ENCODE assay signal across 12 cellular contexts in genomic region chr6:113758725-113759576, GRCh38.
DNase-seq lines count a peak whose midpoint lies in the region; ATAC-seq, FAIRE-seq and TF ChIP-seq lines count a peak whose summit lies in the region.
"Had no signal": no experiment of that assay in that cellular context is flagged by ENCODE, and none has a peak within 500 bp of the region (broad histone marks: within the 10 kb centered on the region; RNA-seq: fewer than 3 reads in every experiment).

No MANE protein-coding gene starts in this region.

- DNase-seq in A549 (ENCODE audit: low read depth in 1 of 2, low spot score in 1 of 2) (no peak), foreskin keratinocyte (no peak), superior temporal gyrus (ENCODE audit: extremely low spot score) (no peak), NCI-H82 (lab: John Stamatoyannopoulos, UW) (no peak), NCI-H748 treated with DMSO at 0.1 percent for 48 hours (lab: John Stamatoyannopoulos, UW) (no peak)
- DNase-seq: NCI-H2171; ovary; SHP77 treated with DMSO at 0.1 percent for 48 hours; stimulated activated CD4-positive, alpha-beta T cell treated with anti-CD3 and anti-CD28 coated beads, Interleukin-2, amount 100 ng/mL, for 24 hours had no signal

- no peak for TF ChIP-seq POLR2A in A549 (IDR thresholded peaks at IDR 0.05; ENCODE audit: low read length)

- 66% methylated on average over 2 of the region's 2 CpGs for WGBS in A549 (ENCODE audit: missing lambda C conversion rate)

- H3K4me2 ChIP-seq in A549 (peak overlapping the region; percentile 12; the same call in 1 of the 3 replicates), OCI-LY3 (ENCODE audit: low read length) (peak overlapping the region; percentile 10; the same call in 1 of the 2 replicates)

- H3K9ac ChIP-seq in OCI-LY3 (ENCODE audit: low read length), result no peak overlapping the region

- H3K4me3 ChIP-seq in A549 (no peak overlapping the region), OCI-LY3 (ENCODE audit: low read length) (no peak overlapping the region)
- H3K4me3 ChIP-seq: ovary had no signal

- H3K9me3 ChIP-seq in A549 (no peaks in the 10 kb centered on the region), OCI-LY3 (ENCODE audit: insufficient read depth, low read length) (no peaks in the 10 kb centered on the region)
- H3K9me3 ChIP-seq: ovary had no signal

- no peak for FAIRE-seq in A549 (lab: Jason Lieb, UNC)

- TF ChIP-seq CTCF in A549 (IDR thresholded peaks at IDR 0.05) (no peak), OCI-LY3 (IDR thresholded peaks at IDR 0.05; ENCODE audit: low read depth, low read length) (no peak), foreskin keratinocyte (conservative IDR thresholded peaks at IDR 0.05) (no peak)

- TF ChIP-seq EP300 in A549 (IDR thresholded peaks at IDR 0.05), result no peak

- CTCF ChIA-PET in A549 (lab: Yijun Ruan, JAX), result no interaction called here

- H3K4me1 ChIP-seq in A549 (peaks cover 21% of the 10 kb centered on the region), OCI-LY3 (ENCODE audit: low read length) (peaks cover 26% of the 10 kb centered on the region), foreskin keratinocyte (peaks cover 11% of the 10 kb centered on the region)

- no peak overlapping the region for H2AFZ ChIP-seq in OCI-LY3 (ENCODE audit: low read depth, low read length)

- H3K27ac ChIP-seq in A549 (peak overlapping the region in 1 of 2 experiments; percentile 14; a peak in 1 of 6 replicates), OCI-LY3 (ENCODE audit: low read length) (no peak overlapping the region), foreskin keratinocyte (no peak overlapping the region)
- H3K27ac ChIP-seq: ovary had no signal

- no peaks in the 10 kb centered on the region for H3K36me3 ChIP-seq in OCI-LY3 (replicated peaks; ENCODE audit: low read depth, low read length)
- H3K36me3 ChIP-seq: ovary had no signal

- POLR2A ChIA-PET in A549 (lab: Yijun Ruan, JAX), result no interaction called here

- no peaks in the 10 kb centered on the region for H4K20me1 ChIP-seq in OCI-LY3 (ENCODE audit: insufficient read depth, low read length)

- H3K79me2 ChIP-seq in OCI-LY3 (ENCODE audit: low read length), result no peaks in the 10 kb centered on the region

- ATAC-seq in A549, result no peak
- peak; percentile 29 for ATAC-seq in GM21390 (IDR thresholded peaks at IDR 0.05; ENCODE audit: unreplicated experiment)
- ATAC-seq in foreskin keratinocyte, result peak; percentile 20
- ATAC-seq in HG03045 (IDR thresholded peaks at IDR 0.05; ENCODE audit: unreplicated experiment), result no peak

- H3K27me3 ChIP-seq in OCI-LY3 (ENCODE audit: low read depth, low read length) (no peaks in the 10 kb centered on the region), foreskin keratinocyte (no peaks in the 10 kb centered on the region)
- H3K27me3 ChIP-seq: ovary had no signal

- TF ChIP-seq RAD21 in A549 (conservative IDR thresholded peaks at IDR 0.05 in 1 of 2, IDR thresholded peaks at IDR 0.05 in 1 of 2), result no peak

TF ChIP-seq in A549, 52 proteins besides CTCF, POLR2A, EP300 and RAD21:
- TF ChIP-seq HOXB5 (CRISPR knock-in tag; IDR thresholded peaks at IDR 0.05) (no peak), MAFK (IDR thresholded peaks at IDR 0.05; ENCODE audit: partially characterized antibody) (no peak), KDM5A (IDR thresholded peaks at IDR 0.05) (no peak), MAZ (IDR thresholded peaks at IDR 0.05; ENCODE audit: borderline replicate concordance, low read depth, low read length) (no peak), FOSB (CRISPR knock-in tag; IDR thresholded peaks at IDR 0.05) (no peak), BHLHE40 (IDR thresholded peaks at IDR 0.05; ENCODE audit: low read depth, low read length) (no peak), ZSCAN20 (CRISPR knock-in tag; IDR thresholded peaks at IDR 0.05) (no peak)

Comparison
In these comparisons a context has a peak if more than half of its experiments do, and no peak if none do; other contexts are left out.
1. ATAC-seq: peak in GM21390 (single experiment) and foreskin keratinocyte (single experiment); none in A549 (0 of 2) and HG03045 (single experiment).